ENCODE assay signal across 8 cellular contexts in genomic region chr1:148333875-148334338, GRCh38.
DNase-seq lines count a peak whose midpoint lies in the region; ATAC-seq and TF ChIP-seq lines count a peak whose summit lies in the region.

No MANE protein-coding gene starts in this region.

- H3K9me3 Mint-ChIP-seq in CD14-positive monocyte, result peaks cover 0 to 4% (median 2%) of the 10 kb centered on the region in 7 donors
- H3K9me3 Mint-ChIP-seq in dendritic cell treated with granulocyte-macrophage colony-stimulating factor and Interleukin-4, amounts not matched to agents 40 ng/mL and 50 ng/mL, for 4 days, result no peaks in the 10 kb centered on the region
- no peaks in the 10 kb centered on the region for H3K9me3 Mint-ChIP-seq in natural killer cell

- H3K4me1 Mint-ChIP-seq in CD14-positive monocyte (peaks cover 41% of the 10 kb centered on the region), natural killer cell (peaks cover 28 to 33% of the 10 kb centered on the region in 2 donors)
- H3K4me1 Mint-ChIP-seq in dendritic cell treated with granulocyte-macrophage colony-stimulating factor and Interleukin-4, amounts not matched to agents 40 ng/mL and 50 ng/mL, for 4 days (ENCODE audit: low read depth), result peaks cover 29% of the 10 kb centered on the region

- no peaks in the 10 kb centered on the region for H3K9me3 ChIP-seq in MG63

- H3K36me3 ChIP-seq in MG63, result no peaks in the 10 kb centered on the region

- DNase-seq in CD14-positive monocyte (ENCODE audit: low spot score), result no peak
- no peak for DNase-seq in MG63
- DNase-seq in natural killer cell, result no peak
- no peak for DNase-seq in NCI-H2107 treated with DMSO at 0.1 percent for 48 hours (lab: John Stamatoyannopoulos, UW; ENCODE audit: unreplicated experiment)

- peaks cover 0 to 3% of the 10 kb centered on the region in 2 donors for H3K36me3 Mint-ChIP-seq in CD14-positive monocyte
- H3K36me3 Mint-ChIP-seq in dendritic cell treated with granulocyte-macrophage colony-stimulating factor and Interleukin-4, amounts not matched to agents 40 ng/mL and 50 ng/mL, for 4 days (ENCODE audit: low read depth), result peaks cover 6% of the 10 kb centered on the region
- no peaks in the 10 kb centered on the region for H3K36me3 Mint-ChIP-seq in natural killer cell

- H3K27ac Mint-ChIP-seq in CD14-positive monocyte (peak overlapping the region; percentile 94 to 100 (median 99)), natural killer cell (peak overlapping the region; percentile 93 to 95)
- peak overlapping the region; percentile 94 for H3K27ac Mint-ChIP-seq in dendritic cell treated with granulocyte-macrophage colony-stimulating factor and Interleukin-4, amounts not matched to agents 40 ng/mL and 50 ng/mL, for 4 days

- ATAC-seq in natural killer cell, result peak in 1 of 3 donors; percentile 3
- ATAC-seq in GM18861 (IDR thresholded peaks at IDR 0.05; ENCODE audit: unreplicated experiment), result no peak
- ATAC-seq in GM18867 (IDR thresholded peaks at IDR 0.05; ENCODE audit: unreplicated experiment), result no peak
- ATAC-seq in GM21381 (IDR thresholded peaks at IDR 0.05; ENCODE audit: unreplicated experiment), result no peak

- intact Hi-C loops in CD14-positive monocyte (cut with micrococcal nuclease), result no loop called here
- intact Hi-C loops in dendritic cell treated with granulocyte-macrophage colony-stimulating factor and Interleukin-4, amounts not matched to agents 40 ng/mL and 50 ng/mL, for 4 days (cut with micrococcal nuclease), result loop anchor here (2.0 kb wide), 1 partner anchor 15 kb away; no protein-coding TSS in a partner anchor
- intact Hi-C loops in natural killer cell (cut with micrococcal nuclease), result no loop called here

- H3K27me3 Mint-ChIP-seq in CD14-positive monocyte (ENCODE audit: low read depth in 3 of 3), result peaks cover 19 to 33% (median 32%) of the 10 kb centered on the region in 3 donors
- H3K27me3 Mint-ChIP-seq in dendritic cell treated with granulocyte-macrophage colony-stimulating factor and Interleukin-4, amounts not matched to agents 40 ng/mL and 50 ng/mL, for 4 days, result peaks cover 38% of the 10 kb centered on the region
- H3K27me3 Mint-ChIP-seq in natural killer cell (ENCODE audit: low read depth in 2 of 2), result peaks cover 4 to 17% of the 10 kb centered on the region in 2 donors

- H3K4me3 Mint-ChIP-seq in CD14-positive monocyte, result peak overlapping the region; percentile 93 to 98
- H3K4me3 Mint-ChIP-seq in dendritic cell treated with granulocyte-macrophage colony-stimulating factor and Interleukin-4, amounts not matched to agents 40 ng/mL and 50 ng/mL, for 4 days, result peak overlapping the region; percentile 90
- H3K4me3 Mint-ChIP-seq in natural killer cell, result peak overlapping the region; percentile 100

- H3K4me3 ChIP-seq in MG63, result peak overlapping the region; percentile 59

- TF ChIP-seq CTCF in CD14-positive monocyte (IDR thresholded peaks at IDR 0.05) (no peak), natural killer cell (IDR thresholded peaks at IDR 0.05) (no peak)

- H3K27me3 ChIP-seq in MG63, result no peaks in the 10 kb centered on the region
